4 cellular contexts compared by ENCODE assay signal in the genomic region with DNA sequence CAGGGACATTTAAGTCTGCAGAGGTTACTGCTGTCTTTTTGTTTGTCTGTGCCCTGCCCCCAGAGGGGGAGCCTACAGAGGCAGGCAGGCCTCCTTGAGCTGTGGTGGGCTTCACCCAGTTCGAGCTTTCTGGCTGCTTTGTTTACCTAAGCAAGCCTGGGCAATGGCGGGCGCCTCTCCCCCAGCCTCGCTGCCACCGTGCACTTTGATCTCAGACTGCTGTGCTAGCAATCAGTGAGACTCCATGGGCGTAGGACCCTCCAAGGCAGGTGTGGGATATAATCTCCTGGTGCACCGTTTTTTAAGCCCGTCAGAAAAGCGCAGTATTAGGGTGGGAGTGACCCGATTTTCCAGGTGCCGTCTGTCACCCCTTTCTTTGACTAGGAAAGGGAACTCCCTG. TPM values are rescaled to one million over a fixed set of nuclear protein-coding genes. Genes with fewer than 3 reads are reported as not detected.
"Had no signal": no experiment of that assay in that cellular context is flagged by ENCODE, and none has a peak within 500 bp of the region (broad histone marks: within the 10 kb centered on the region; RNA-seq: fewer than 3 reads in every experiment).

No MANE protein-coding gene starts in this region.

RNA-seq across cellular contexts. Expression of gene IGFN1, which starts 49.0 kb away (rescaled TPM):
- total RNA-seq: subcutaneous adipose tissue, thoracic aorta, tibial nerve, vagina had no signal
